In genomic region chr14:53153702-53154112, GRCh38 we compare ENCODE assay signal across 8 cellular contexts. TPM values are rescaled to one million over a fixed set of nuclear protein-coding genes. Genes with fewer than 3 reads are reported as not detected.
A peak's percentile ranks its signal among the peaks of the same experiment; 100 is the strongest.
DNase-seq lines count a peak whose midpoint lies in the region; ATAC-seq and TF ChIP-seq lines count a peak whose summit lies in the region.

No MANE protein-coding gene starts in this region.

- peak overlapping the region; percentile 97 for H3K4me3 ChIP-seq in A673 (ENCODE audit: low read depth, low read length, poor library complexity, severe bottlenecking)

- H3K36me3 ChIP-seq in A673 (ENCODE audit: insufficient read depth, low read length, poor library complexity, severe bottlenecking), result no peaks in the 10 kb centered on the region

- TF ChIP-seq CTCF in A673 (conservative IDR thresholded peaks at IDR 0.05; ENCODE audit: low read depth, low read length) (no peak), MCF 10A (IDR thresholded peaks at IDR 0.05; ENCODE audit: unreplicated experiment) (no peak)

- no peaks in the 10 kb centered on the region for H3K9me3 Mint-ChIP-seq in MCF 10A (ENCODE audit: unreplicated experiment)
- H3K9me3 Mint-ChIP-seq in naive B cell, result no peaks in the 10 kb centered on the region

- H3K4me3 Mint-ChIP-seq in MCF 10A (ENCODE audit: unreplicated experiment), result peak overlapping the region; percentile 100
- peak overlapping the region; percentile 81 to 100 (median 98) for H3K4me3 Mint-ChIP-seq in naive B cell

- CTCF ChIA-PET in A673 (lab: Charles Lee), result no interaction called here
- CTCF ChIA-PET in MCF 10A (lab: Yijun Ruan, JAX), result interaction anchor here (0.7 kb wide), 1 partner anchor 47 kb away, joined by 3 read pairs; no protein-coding TSS in a partner anchor

- H3K27me3 Mint-ChIP-seq in MCF 10A (ENCODE audit: insufficient read depth, unreplicated experiment) (no peaks in the 10 kb centered on the region), naive B cell (no peaks in the 10 kb centered on the region)

- intact Hi-C loops in A673 (cut with micrococcal nuclease; ENCODE audit: unreplicated experiment), result no loop called here
- intact Hi-C loops in MCF 10A (cut with micrococcal nuclease), result loop anchor here (10.0 kb wide), 1 partner anchor 121 kb away; no protein-coding TSS in a partner anchor

- DNase-seq in A673 (ENCODE audit: low spot score) (no peak), HuH-7.5 (ENCODE audit: low spot score) (peak; percentile 11), MCF 10A (ENCODE audit: unreplicated experiment) (no peak), naive B cell (no peak), MV-4-11 (lab: John Stamatoyannopoulos, UW) (no peak)

- H3K4me1 Mint-ChIP-seq in MCF 10A (ENCODE audit: insufficient read depth, unreplicated experiment), result peaks cover 17% of the 10 kb centered on the region
- H3K4me1 Mint-ChIP-seq in naive B cell, result peaks cover 34 to 37% (median 36%) of the 10 kb centered on the region in 3 donors

- H3K27ac Mint-ChIP-seq in MCF 10A (ENCODE audit: low read depth, unreplicated experiment) (peak overlapping the region; percentile 5), naive B cell (peak overlapping the region; percentile 98 to 100 (median 99))

- ATAC-seq in naive B cell (ENCODE audit: low read depth in 2 of 2), result no peak
- no peak for ATAC-seq in GM21529 (IDR thresholded peaks at IDR 0.05; ENCODE audit: unreplicated experiment)
- no peak for ATAC-seq in GM19463 (IDR thresholded peaks at IDR 0.05; ENCODE audit: unreplicated experiment)
- ATAC-seq in GM18870 (IDR thresholded peaks at IDR 0.05; ENCODE audit: unreplicated experiment), result no peak

- H3K4me1 ChIP-seq in A673 (ENCODE audit: insufficient read depth, low read length, poor library complexity, severe bottlenecking), result peaks cover 18% of the 10 kb centered on the region

- BruUV-seq in A673 (replicated peaks; lab: Mats Ljungman, UMichigan), result no TSS peak
- TSS peak; percentile 66 for BruUV-seq in MCF 10A (replicated peaks; lab: Mats Ljungman, UMichigan)

- H3K27ac ChIP-seq in A673 (ENCODE audit: low read depth, low read length, poor library complexity, severe bottlenecking), result peak overlapping the region; percentile 83

- no peaks in the 10 kb centered on the region for H3K27me3 ChIP-seq in A673 (replicated peaks; ENCODE audit: insufficient read depth, low read depth, low read length, poor library complexity)

- H3K36me3 Mint-ChIP-seq in MCF 10A (ENCODE audit: insufficient read depth, unreplicated experiment) (no peaks in the 10 kb centered on the region), naive B cell (no peaks in the 10 kb centered on the region)

- no peaks in the 10 kb centered on the region for H3K9me3 ChIP-seq in A673 (ENCODE audit: low read depth, low read length, poor library complexity, severe bottlenecking)

- POLR2A ChIA-PET in A673 (lab: Charles Lee; ENCODE audit: low non-redundant PET), result no interaction called here
- POLR2A ChIA-PET in MCF 10A (lab: Yijun Ruan, JAX), result interaction anchor here (0.6 to 2.3 kb wide), 9 partner anchors 8 to 362 kb away, joined by 3 to 9 read pairs (median 4); partner anchors contain the start of gene GNPNAT1

RNA-seq across cellular contexts. Expression of gene DDHD1, which starts 0.6 kb away (rescaled TPM):
- total RNA-seq in A673 (2021) (17.8 and 21.9 TPM in 2 replicates), MCF 10A (2022) (16.3 and 18.3 TPM in 2 replicates)
- polyA plus RNA-seq in naive B cell (ENCODE audit: low read depth in 6 of 6), result 10 to 100 TPM in 3 of 6 donors, 1 to 10 TPM in 3; 3.5 to 13.7 (median 10.2) TPM
